Comparison of ENCODE assay signal across 13 cellular contexts in genomic region chr5:157215826-157216167, GRCh38. TPM values are rescaled to one million over a fixed set of nuclear protein-coding genes. Genes with fewer than 3 reads are reported as not detected.
DNase-seq lines count a peak whose midpoint lies in the region; ATAC-seq and TF ChIP-seq lines count a peak whose summit lies in the region.
"Had no signal": no experiment of that assay in that cellular context is flagged by ENCODE, and none has a peak within 500 bp of the region (broad histone marks: within the 10 kb centered on the region; RNA-seq: fewer than 3 reads in every experiment).

No MANE protein-coding gene starts in this region.

- no peaks in the 10 kb centered on the region for H3K36me3 ChIP-seq in right atrium auricular region

- H3K27me3 ChIP-seq in right atrium auricular region: no peaks in the 10 kb centered on the region

- H3K36me3 Mint-ChIP-seq in activated CD4-positive, alpha-beta T cell treated with anti-CD3 and anti-CD28 coated beads, Interleukin-2, amount 10 ng/mL, durations not matched to agents 24 days and 14 days (ENCODE audit: low read depth): peaks cover 93% of the 10 kb centered on the region
- peaks cover 97% of the 10 kb centered on the region for H3K36me3 Mint-ChIP-seq in activated CD8-positive, alpha-beta T cell treated with anti-CD3 and anti-CD28 coated beads, Interleukin-2, amount 10 ng/mL, durations not matched to agents 7 days and 5 days (ENCODE audit: low read depth)
- peaks cover 39% of the 10 kb centered on the region for H3K36me3 Mint-ChIP-seq in natural killer cell

- ATAC-seq in HG02981 (IDR thresholded peaks at IDR 0.05; ENCODE audit: unreplicated experiment) (peak; percentile 48), natural killer cell (peak; percentile 44 to 62 (median 56))
- ATAC-seq in activated CD8-positive, alpha-beta T cell treated with anti-CD3 and anti-CD28 coated beads, Interleukin-2, amount 10 ng/mL, durations not matched to agents 7 days and 5 days: peak; percentile 8

- CTCF ChIA-PET in activated CD8-positive, alpha-beta T cell treated with anti-CD3 and anti-CD28 coated beads, Interleukin-2, amount 10 ng/mL, durations not matched to agents 7 days and 5 days (lab: Charles Lee): interaction anchor here (0.9 to 3.6 kb wide), 8 partner anchors 12 to 67 kb away, joined by 3 to 17 read pairs (median 4); no protein-coding TSS in a partner anchor

- H3K4me3 Mint-ChIP-seq in activated CD4-positive, alpha-beta T cell treated with anti-CD3 and anti-CD28 coated beads, Interleukin-2, amount 10 ng/mL, durations not matched to agents 24 days and 14 days: peak overlapping the region; percentile 78
- H3K4me3 Mint-ChIP-seq in activated CD8-positive, alpha-beta T cell treated with anti-CD3 and anti-CD28 coated beads, Interleukin-2, amount 10 ng/mL, durations not matched to agents 7 days and 5 days: peak overlapping the region; percentile 54
- peak overlapping the region; percentile 89 for H3K4me3 Mint-ChIP-seq in natural killer cell

- H3K4me1 Mint-ChIP-seq in activated CD4-positive, alpha-beta T cell treated with anti-CD3 and anti-CD28 coated beads, Interleukin-2, amount 10 ng/mL, durations not matched to agents 24 days and 14 days: peaks cover 87% of the 10 kb centered on the region
- peaks cover 97% of the 10 kb centered on the region for H3K4me1 Mint-ChIP-seq in activated CD8-positive, alpha-beta T cell treated with anti-CD3 and anti-CD28 coated beads, Interleukin-2, amount 10 ng/mL, durations not matched to agents 7 days and 5 days (ENCODE audit: low read depth)
- peaks cover 85 to 86% of the 10 kb centered on the region in 2 donors for H3K4me1 Mint-ChIP-seq in natural killer cell

- no peaks in the 10 kb centered on the region for H3K9me3 ChIP-seq in right atrium auricular region

- no peaks in the 10 kb centered on the region for H3K27me3 Mint-ChIP-seq in activated CD4-positive, alpha-beta T cell treated with anti-CD3 and anti-CD28 coated beads, Interleukin-2, amount 10 ng/mL, durations not matched to agents 24 days and 14 days
- no peaks in the 10 kb centered on the region for H3K27me3 Mint-ChIP-seq in activated CD8-positive, alpha-beta T cell treated with anti-CD3 and anti-CD28 coated beads, Interleukin-2, amount 10 ng/mL, durations not matched to agents 7 days and 5 days (ENCODE audit: low read depth)
- no peaks in the 10 kb centered on the region for H3K27me3 Mint-ChIP-seq in natural killer cell (ENCODE audit: low read depth in 2 of 2)

- POLR2A ChIA-PET in activated CD8-positive, alpha-beta T cell treated with anti-CD3 and anti-CD28 coated beads, Interleukin-2, amount 10 ng/mL, durations not matched to agents 7 days and 5 days (lab: Charles Lee): interaction anchor here (1.1 to 11.1 kb wide), 9 partner anchors 10 to 73 kb away, joined by 3 to 148 read pairs (median 6); partner anchors contain the start of genes ITK and MED7

- peaks cover 0 to 14% of the 10 kb centered on the region in 2 donors for H3K4me1 ChIP-seq in right atrium auricular region

- no peaks in the 10 kb centered on the region for H3K9me3 Mint-ChIP-seq in activated CD4-positive, alpha-beta T cell treated with anti-CD3 and anti-CD28 coated beads, Interleukin-2, amount 10 ng/mL, durations not matched to agents 24 days and 14 days
- H3K9me3 Mint-ChIP-seq in activated CD8-positive, alpha-beta T cell treated with anti-CD3 and anti-CD28 coated beads, Interleukin-2, amount 10 ng/mL, durations not matched to agents 7 days and 5 days (ENCODE audit: insufficient read depth): no peaks in the 10 kb centered on the region
- H3K9me3 Mint-ChIP-seq in natural killer cell: no peaks in the 10 kb centered on the region

- TF ChIP-seq CTCF in natural killer cell (IDR thresholded peaks at IDR 0.05) (no peak), right atrium auricular region (IDR thresholded peaks at IDR 0.05) (no peak)

- H3K27ac ChIP-seq in right atrium auricular region: no peak overlapping the region

- intact Hi-C loops in activated CD4-positive, alpha-beta T cell treated with anti-CD3 and anti-CD28 coated beads, Interleukin-2, amount 10 ng/mL, durations not matched to agents 24 days and 14 days (cut with micrococcal nuclease): loop anchor here (2.0 to 5.0 kb wide), 2 partner anchors 17 to 188 kb away; no protein-coding TSS in a partner anchor
- intact Hi-C loops in natural killer cell (cut with micrococcal nuclease): loop anchor here (1.0 to 2.0 kb wide), 5 partner anchors 17 to 73 kb away; partner anchors contain the start of genes ITK and MED7

- H3K27ac Mint-ChIP-seq in activated CD4-positive, alpha-beta T cell treated with anti-CD3 and anti-CD28 coated beads, Interleukin-2, amount 10 ng/mL, durations not matched to agents 24 days and 14 days: peak overlapping the region; percentile 88
- H3K27ac Mint-ChIP-seq in activated CD8-positive, alpha-beta T cell treated with anti-CD3 and anti-CD28 coated beads, Interleukin-2, amount 10 ng/mL, durations not matched to agents 7 days and 5 days: peak overlapping the region; percentile 85
- H3K27ac Mint-ChIP-seq in natural killer cell: peak overlapping the region; percentile 86 to 92

- H3K4me3 ChIP-seq in right atrium auricular region: no peak overlapping the region
- H3K4me3 ChIP-seq: lung had no signal

- DNase-seq in activated CD4-positive, alpha-beta T cell treated with anti-CD3 and anti-CD28 coated beads, Interleukin-2, amount 10 ng/mL, durations not matched to agents 24 days and 14 days: peak; percentile 71
- no peak for DNase-seq in activated CD4-positive, alpha-beta T cell treated with anti-CD3 and anti-CD28 coated beads, Interleukin-2, amount 50 U/mL, for 1 hour
- no peak for DNase-seq in activated CD8-positive, alpha-beta T cell treated with anti-CD3 and anti-CD28 coated beads, Interleukin-2, amount 10 ng/mL, durations not matched to agents 7 days and 5 days
- peak; percentile 33 for DNase-seq in natural killer cell
- no peak for DNase-seq in HK-2 (ENCODE audit: unreplicated experiment)
- no peak for DNase-seq in right atrium auricular region (ENCODE audit: low spot score)
- no peak for DNase-seq in D341Med (ENCODE audit: low spot score)
- DNase-seq: caudate nucleus, MV-4-11, nucleus accumbens had no signal

RNA-seq across cellular contexts. Expression of gene ITK, which starts 35.2 kb away (rescaled TPM):
- 230 and 237 TPM in 2 replicates for total RNA-seq in activated CD4-positive, alpha-beta T cell treated with anti-CD3 and anti-CD28 coated beads, Interleukin-2, amount 10 ng/mL, durations not matched to agents 24 days and 14 days
- total RNA-seq in activated CD8-positive, alpha-beta T cell treated with anti-CD3 and anti-CD28 coated beads, Interleukin-2, amount 10 ng/mL, durations not matched to agents 7 days and 5 days: 100 to 1,000 TPM; 254 to 263 TPM
- total RNA-seq in natural killer cell: 100 to 1,000 TPM; 153 to 188 (median 186) TPM
- under 1 TPM; 0.33 to 0.90 TPM for total RNA-seq in right atrium auricular region
- total RNA-seq: RPMI7951 had no signal

RNA-seq across cellular contexts. Expression of gene GARIN3, which starts 49.7 kb away (rescaled TPM):
- total RNA-seq in activated CD4-positive, alpha-beta T cell treated with anti-CD3 and anti-CD28 coated beads, Interleukin-2, amount 10 ng/mL, durations not matched to agents 24 days and 14 days: 0.19 and 0.36 TPM in 2 replicates
- total RNA-seq in activated CD8-positive, alpha-beta T cell treated with anti-CD3 and anti-CD28 coated beads, Interleukin-2, amount 10 ng/mL, durations not matched to agents 7 days and 5 days: not detected
- not detected for total RNA-seq in natural killer cell
- not detected for total RNA-seq in right atrium auricular region
- total RNA-seq: lung, RPMI7951 had no signal

RNA-seq across cellular contexts. Expression of gene CYFIP2, which starts 50.1 kb away (rescaled TPM):
- 180 and 193 TPM in 2 replicates for total RNA-seq in activated CD4-positive, alpha-beta T cell treated with anti-CD3 and anti-CD28 coated beads, Interleukin-2, amount 10 ng/mL, durations not matched to agents 24 days and 14 days
- 100 to 1,000 TPM; 512 to 516 TPM for total RNA-seq in activated CD8-positive, alpha-beta T cell treated with anti-CD3 and anti-CD28 coated beads, Interleukin-2, amount 10 ng/mL, durations not matched to agents 7 days and 5 days
- total RNA-seq in natural killer cell (100 to 1,000 TPM; 464 to 542 (median 532) TPM), right atrium auricular region (10 to 100 TPM; 51.5 to 55.4 TPM)

Comparison
In these comparisons a context has a peak if more than half of its experiments do, and no peak if none do; other contexts are left out.
1. DNase-seq: peak in activated CD4-positive, alpha-beta T cell treated with anti-CD3 and anti-CD28 coated beads, Interleukin-2, amount 10 ng/mL, durations not matched to agents 24 days and 14 days (single experiment) and natural killer cell (single experiment); none in activated CD4-positive, alpha-beta T cell treated with anti-CD3 and anti-CD28 coated beads, Interleukin-2, amount 50 U/mL, for 1 hour (single experiment), activated CD8-positive, alpha-beta T cell treated with anti-CD3 and anti-CD28 coated beads, Interleukin-2, amount 10 ng/mL, durations not matched to agents 7 days and 5 days (single experiment), HK-2 (single experiment), right atrium auricular region (single experiment) and D341Med (single experiment).
2. RNA of gene ITK, which starts 35.2 kb away (total RNA-seq): 254 to 263 TPM in activated CD8-positive, alpha-beta T cell treated with anti-CD3 and anti-CD28 coated beads, Interleukin-2, amount 10 ng/mL, durations not matched to agents 7 days and 5 days, 230 to 237 TPM in activated CD4-positive, alpha-beta T cell treated with anti-CD3 and anti-CD28 coated beads, Interleukin-2, amount 10 ng/mL, durations not matched to agents 24 days and 14 days and 153 to 188 TPM in natural killer cell; 0.33 to 0.90 TPM in right atrium auricular region; every median in the first group is over 10 times any median in the second.
3. Peak in every context shown above with its lines, with median percentiles within 50 percentile points of each other: H3K27ac Mint-ChIP-seq, H3K4me3 Mint-ChIP-seq and ATAC-seq.